Comparison of ENCODE assay signal across 19 cellular contexts in genomic region chr13:49933511-49933910, GRCh38.
"Had no signal": no experiment of that assay in that cellular context is flagged by ENCODE, and none has a peak within 500 bp of the region (broad histone marks: within the 10 kb centered on the region; RNA-seq: fewer than 3 reads in every experiment).

No MANE protein-coding gene starts in this region.

- DNase-seq: activated CD4-positive, alpha-beta T cell treated with anti-CD3 and anti-CD28 coated beads, Interleukin-2, amount 50 U/mL, for 1 hour; activated naive CD4-positive, alpha-beta T cell; activated naive CD8-positive, alpha-beta T cell treated with anti-CD3 and anti-CD28 coated beads, Interleukin-2, amount 10 ng/mL, durations not matched to agents 7 days and 5 days; anterior cingulate cortex; left lung; occipital lobe; right cardiac atrium; spleen; stomach; T-cell; T-helper 9 cell; upper lobe of right lung had no signal

- H3K27ac ChIP-seq: cardiac muscle cell, epithelial cell of prostate, left lung, spleen, stomach, thoracic aorta, upper lobe of right lung had no signal

- ATAC-seq: activated CD4-positive, CD25-positive, alpha-beta regulatory T cell treated with anti-CD3 and anti-CD28 coated beads, Interleukin-2, amount 50 U/mL, for 24 hours; left lung; natural killer cell treated with Interleukin-12 subunit alpha and Interleukin-12 subunit beta and Interleukin-15 and Interleukin-18, amount 100 ng/mL, for 72 hours; right cardiac atrium; T-cell; upper lobe of right lung had no signal

- H3K4me3 Mint-ChIP-seq: activated naive CD8-positive, alpha-beta T cell treated with anti-CD3 and anti-CD28 coated beads, Interleukin-2, amount 10 ng/mL, durations not matched to agents 7 days and 5 days; memory B cell; natural killer cell treated with Interleukin-12 subunit alpha and Interleukin-12 subunit beta and Interleukin-15 and Interleukin-18, amount 100 ng/mL, for 72 hours; T-cell had no signal

- H3K4me3 ChIP-seq: cardiac muscle cell, spleen, stomach, thoracic aorta had no signal

- H3K36me3 ChIP-seq: thoracic aorta had no signal

- H3K27ac Mint-ChIP-seq: activated naive CD8-positive, alpha-beta T cell treated with anti-CD3 and anti-CD28 coated beads, Interleukin-2, amount 10 ng/mL, durations not matched to agents 7 days and 5 days; memory B cell; natural killer cell treated with Interleukin-12 subunit alpha and Interleukin-12 subunit beta and Interleukin-15 and Interleukin-18, amount 100 ng/mL, for 72 hours; T-cell had no signal

- H3K27me3 Mint-ChIP-seq: memory B cell; natural killer cell treated with Interleukin-12 subunit alpha and Interleukin-12 subunit beta and Interleukin-15 and Interleukin-18, amount 100 ng/mL, for 72 hours; progenitor cell of endocrine pancreas; T-cell had no signal

- H3K27me3 ChIP-seq: left lung, spleen, stomach, upper lobe of right lung had no signal

- H3K36me3 Mint-ChIP-seq: natural killer cell treated with Interleukin-12 subunit alpha and Interleukin-12 subunit beta and Interleukin-15 and Interleukin-18, amount 100 ng/mL, for 72 hours; T-cell had no signal

- H3K9me3 ChIP-seq: left lung, spleen, stomach, thoracic aorta, upper lobe of right lung had no signal

- H3K9me3 Mint-ChIP-seq: activated naive CD8-positive, alpha-beta T cell treated with anti-CD3 and anti-CD28 coated beads, Interleukin-2, amount 10 ng/mL, durations not matched to agents 7 days and 5 days; memory B cell; natural killer cell treated with Interleukin-12 subunit alpha and Interleukin-12 subunit beta and Interleukin-15 and Interleukin-18, amount 100 ng/mL, for 72 hours; T-cell had no signal
